23 cellular contexts compared by ENCODE assay signal in genomic region chrX:43976216-43976615, GRCh38. TPM values are rescaled to one million over a fixed set of nuclear protein-coding genes. Genes with fewer than 3 reads are reported as not detected.
DNase-seq lines count a peak whose midpoint lies in the region; ATAC-seq, FAIRE-seq and TF ChIP-seq lines count a peak whose summit lies in the region.
"Had no signal": no experiment of that assay in that cellular context is flagged by ENCODE, and none has a peak within 500 bp of the region (broad histone marks: within the 10 kb centered on the region; RNA-seq: fewer than 3 reads in every experiment).

No MANE protein-coding gene starts in this region.

- H4K20me1 ChIP-seq in MM.1S (ENCODE audit: insufficient read depth, low read length) (no peaks in the 10 kb centered on the region), astrocyte (ENCODE audit: insufficient read depth, low read length) (no peaks in the 10 kb centered on the region)

- no peak overlapping the region for H3K4me3 ChIP-seq in AG10803 (ENCODE audit: low read length)
- no peak overlapping the region for H3K4me3 ChIP-seq in MM.1S (ENCODE audit: low read length)
- no peak overlapping the region for H3K4me3 ChIP-seq in astrocyte (ENCODE audit: insufficient read depth, low read depth, low read length)
- H3K4me3 ChIP-seq: A549, GM12878, HAP-1 had no signal

- peak overlapping the region; percentile 38; the same call in 1 of the 2 replicates for H3K27ac ChIP-seq in MM.1S (ENCODE audit: low read length)
- no peak overlapping the region for H3K27ac ChIP-seq in astrocyte (ENCODE audit: low read depth, low read length)
- H3K27ac ChIP-seq: A549 had no signal

- H3K4me2 ChIP-seq in MM.1S (ENCODE audit: low read depth, low read length), result peak overlapping the region; percentile 43; the same call in 1 of the 2 replicates
- H3K4me2 ChIP-seq in astrocyte (ENCODE audit: low read length), result no peak overlapping the region
- H3K4me2 ChIP-seq: A549 had no signal

- H3K9me3 ChIP-seq in MM.1S (replicated peaks; ENCODE audit: insufficient read depth, low read length), result no peaks in the 10 kb centered on the region
- H3K9me3 ChIP-seq in astrocyte (ENCODE audit: insufficient read depth, low read depth, low read length), result no peaks in the 10 kb centered on the region
- H3K9me3 ChIP-seq: A549, Caco-2, HAP-1 had no signal

- H3K36me3 ChIP-seq in MM.1S (replicated peaks; ENCODE audit: insufficient read depth, low read length) (no peaks in the 10 kb centered on the region), astrocyte (ENCODE audit: insufficient read depth, low read length) (no peaks in the 10 kb centered on the region)
- H3K36me3 ChIP-seq: HAP-1 had no signal

- 0 out of 2 replicates have a peak, but pooled peaks cover 6% of the 10 kb centered on the region for H3K4me1 ChIP-seq in MM.1S (ENCODE audit: low read length)
- peaks cover 12% of the 10 kb centered on the region for H3K4me1 ChIP-seq in astrocyte (ENCODE audit: insufficient read depth, low read length)
- H3K4me1 ChIP-seq: Caco-2 had no signal

- H3K27ac Mint-ChIP-seq in astrocyte (ENCODE audit: unreplicated experiment) (no peak overlapping the region), neural crest cell (ENCODE audit: unreplicated experiment) (no peak overlapping the region)
- H3K27ac Mint-ChIP-seq: CD4-positive, CD25-positive, alpha-beta regulatory T cell; CD8-positive, alpha-beta T cell; HFFc6 had no signal

- H3K9ac ChIP-seq in MM.1S (ENCODE audit: low read length) (no peak overlapping the region), astrocyte (ENCODE audit: low read length) (no peak overlapping the region)

- H3F3A ChIP-seq in MM.1S (ENCODE audit: insufficient read depth, low read length), result peaks cover 4% of the 10 kb centered on the region

- no peaks in the 10 kb centered on the region for H3K27me3 ChIP-seq in MM.1S (replicated peaks; ENCODE audit: insufficient read depth, low read length)
- H3K27me3 ChIP-seq in astrocyte (ENCODE audit: insufficient read depth, low read length), result no peaks in the 10 kb centered on the region

- DNase-seq in AG10803 (ENCODE audit: low read depth) (peak; percentile 29), MM.1S (no peak), astrocyte (ENCODE audit: low read depth) (no peak), neural crest cell (ENCODE audit: low read depth, low spot score) (no peak), NCI-H146 (lab: John Stamatoyannopoulos, UW) (no peak)
- DNase-seq in stimulated activated CD4-positive, alpha-beta T cell treated with anti-CD3 and anti-CD28 coated beads, Interleukin-2, amount 100 ng/mL, for 24 hours, result no peak
- DNase-seq: 8988T; ACHN; C1 segment of cervical spinal cord; Caco-2; CD4-positive, CD25-positive, alpha-beta regulatory T cell; CD8-positive, alpha-beta T cell; DMS153; DND-41; GOT3; HFFc6 had no signal

- FAIRE-seq in astrocyte (lab: Jason Lieb, UNC), result peak; percentile 58
- FAIRE-seq: A549, G401.6, GM12878, GM19239, H54 had no signal

- H3K4me3 Mint-ChIP-seq in astrocyte (ENCODE audit: unreplicated experiment), result no peak overlapping the region
- peak overlapping the region; percentile 51 for H3K4me3 Mint-ChIP-seq in neural crest cell
- H3K4me3 Mint-ChIP-seq: CD4-positive, CD25-positive, alpha-beta regulatory T cell; CD8-positive, alpha-beta T cell; HFFc6 had no signal

- H3K27me3 Mint-ChIP-seq in astrocyte (ENCODE audit: low read depth, unreplicated experiment) (peaks cover 8% of the 10 kb centered on the region), neural crest cell (ENCODE audit: low read depth) (no peaks in the 10 kb centered on the region)

- H3K79me2 ChIP-seq in MM.1S (ENCODE audit: low read length) (no peaks in the 10 kb centered on the region), astrocyte (ENCODE audit: insufficient read depth, low read length) (no peaks in the 10 kb centered on the region)

- H3K36me3 Mint-ChIP-seq in astrocyte (ENCODE audit: low read depth, unreplicated experiment) (no peaks in the 10 kb centered on the region), neural crest cell (ENCODE audit: low read depth) (peaks cover 2% of the 10 kb centered on the region)
- H3K36me3 Mint-ChIP-seq: CD4-positive, CD25-positive, alpha-beta regulatory T cell; CD8-positive, alpha-beta T cell had no signal

- H3K4me1 Mint-ChIP-seq in astrocyte (ENCODE audit: low read depth, unreplicated experiment) (peaks cover 4% of the 10 kb centered on the region), neural crest cell (peaks cover 24% of the 10 kb centered on the region)

- no peak for TF ChIP-seq CTCF in AG10803 (conservative IDR thresholded peaks at IDR 0.05; ENCODE audit: low read length)
- TF ChIP-seq CTCF in MM.1S (IDR thresholded peaks at IDR 0.05; ENCODE audit: low read length), result no peak
- TF ChIP-seq CTCF in astrocyte (IDR thresholded peaks at IDR 0.05; ENCODE audit: insufficient read depth, low read depth, low read length), result no peak
- no peak for TF ChIP-seq CTCF in neural crest cell (conservative IDR thresholded peaks at IDR 0.05)

- no peak overlapping the region for H2AFZ ChIP-seq in MM.1S (ENCODE audit: low read length)
- no peak overlapping the region for H2AFZ ChIP-seq in astrocyte (ENCODE audit: low read depth, low read length)

- no peaks in the 10 kb centered on the region for H3K9me2 ChIP-seq in MM.1S (replicated peaks; ENCODE audit: insufficient read depth, low read length)

- H3K9me3 Mint-ChIP-seq in astrocyte (ENCODE audit: unreplicated experiment) (no peaks in the 10 kb centered on the region), neural crest cell (peaks cover 4% of the 10 kb centered on the region)
- H3K9me3 Mint-ChIP-seq: CD8-positive, alpha-beta T cell; HFFc6 had no signal

- ATAC-seq in GM21381 (IDR thresholded peaks at IDR 0.05; ENCODE audit: unreplicated experiment), result no peak
- ATAC-seq: A549; CD8-positive, alpha-beta T cell; GM12878 had no signal

RNA-seq across cellular contexts. Expression of gene NDP, which starts 3.0 kb away (rescaled TPM):
- total RNA-seq in astrocyte (not detected in 2 replicates), neural crest cell (4.2 and 4.3 TPM in 2 replicates)
- total RNA-seq: CD4-positive, CD25-positive, alpha-beta regulatory T cell; CD8-positive, alpha-beta T cell; GM12878 had no signal
